20 cellular contexts compared by ENCODE assay signal in genomic region chr1:18464665-18465050, GRCh38. TPM values are rescaled to one million over a fixed set of nuclear protein-coding genes. Genes with fewer than 3 reads are reported as not detected.
DNase-seq lines count a peak whose midpoint lies in the region; ATAC-seq and TF ChIP-seq lines count a peak whose summit lies in the region.
"Had no signal": no experiment of that assay in that cellular context is flagged by ENCODE, and none has a peak within 500 bp of the region (broad histone marks: within the 10 kb centered on the region; RNA-seq: fewer than 3 reads in every experiment).

No MANE protein-coding gene starts in this region.

- H3K4me1 ChIP-seq in esophagus squamous epithelium (peaks cover 0 to 21% (median 0%) of the 10 kb centered on the region in 3 donors), mucosa of rectum (ENCODE audit: control insufficient read depth in 2 of 2, insufficient read depth in 2 of 2, low read length in 2 of 2) (peaks cover 14 to 16% of the 10 kb centered on the region in 2 donors), upper lobe of left lung (peaks cover 0 to 6% (median 0%) of the 10 kb centered on the region in 4 donors), A673 (ENCODE audit: insufficient read depth, low read length, poor library complexity, severe bottlenecking) (no peaks in the 10 kb centered on the region)
- H3K4me1 ChIP-seq: heart left ventricle, left ventricle myocardium inferior, tibial nerve had no signal

- H3K27me3 ChIP-seq in esophagus squamous epithelium: peaks cover 0 to 45% (median 0%) of the 10 kb centered on the region in 4 donors
- peaks cover 0 to 3% of the 10 kb centered on the region in 2 donors for H3K27me3 ChIP-seq in mucosa of rectum (ENCODE audit: control insufficient read depth in 2 of 2, insufficient read depth in 2 of 2, low read length in 2 of 2)
- no peaks in the 10 kb centered on the region for H3K27me3 ChIP-seq in upper lobe of left lung
- peaks cover 7% of the 10 kb centered on the region for H3K27me3 ChIP-seq in A673 (replicated peaks; ENCODE audit: insufficient read depth, low read depth, low read length, poor library complexity)
- H3K27me3 ChIP-seq: neutrophil had no signal

- TF ChIP-seq CTCF in esophagus squamous epithelium (IDR thresholded peaks at IDR 0.05) (no peak), upper lobe of left lung (IDR thresholded peaks at IDR 0.05) (no peak), A673 (conservative IDR thresholded peaks at IDR 0.05; ENCODE audit: low read depth, low read length) (no peak), foreskin fibroblast (IDR thresholded peaks at IDR 0.05; ENCODE audit: low read depth, low read length) (no peak)

- H3K36me3 ChIP-seq in esophagus squamous epithelium (no peaks in the 10 kb centered on the region), mucosa of rectum (ENCODE audit: control insufficient read depth in 2 of 2, insufficient read depth in 2 of 2, low read length in 2 of 2) (no peaks in the 10 kb centered on the region), upper lobe of left lung (no peaks in the 10 kb centered on the region), A673 (ENCODE audit: insufficient read depth, low read length, poor library complexity, severe bottlenecking) (no peaks in the 10 kb centered on the region)
- H3K36me3 ChIP-seq: heart left ventricle, left ventricle myocardium inferior, MG63, neutrophil, tibial nerve had no signal

- ATAC-seq in upper lobe of left lung (ENCODE audit: low FRiP score in 2 of 2) (peak; percentile 25 to 39), HG02610 (IDR thresholded peaks at IDR 0.05; ENCODE audit: unreplicated experiment) (no peak)
- ATAC-seq: heart left ventricle had no signal

- peak overlapping the region; percentile 50 to 81 (median 72) for H3K27ac ChIP-seq in esophagus squamous epithelium
- peak overlapping the region; percentile 79 to 82 for H3K27ac ChIP-seq in mucosa of rectum (ENCODE audit: low read depth in 2 of 2, low read length in 2 of 2)
- peak overlapping the region in 1 of 4 donors; percentile 58 for H3K27ac ChIP-seq in upper lobe of left lung
- no peak overlapping the region for H3K27ac ChIP-seq in A673 (ENCODE audit: low read depth, low read length, poor library complexity, severe bottlenecking)
- H3K27ac ChIP-seq: heart left ventricle, left ventricle myocardium inferior, neutrophil, tibial nerve had no signal

- TF ChIP-seq EP300 in upper lobe of left lung (IDR thresholded peaks at IDR 0.05): no peak

- POLR2A ChIA-PET in A673 (lab: Charles Lee; ENCODE audit: low non-redundant PET): interaction anchor here (0.6 kb wide), 1 partner anchor 10 kb away, joined by 5 read pairs; no protein-coding TSS in a partner anchor

- WGBS in esophagus squamous epithelium, 2 donors: 41 to 71% methylated on average over 8 of the region's 8 CpGs
- WGBS in upper lobe of left lung, 2 donors: 60 to 63% methylated on average over 7 to 8 of the region's 8 CpGs

- H3K4me3 ChIP-seq in esophagus squamous epithelium (no peak overlapping the region), mucosa of rectum (ENCODE audit: low read length in 2 of 2) (peak overlapping the region in 1 of 2 donors; percentile 24), upper lobe of left lung (no peak overlapping the region), A673 (ENCODE audit: low read depth, low read length, poor library complexity, severe bottlenecking) (no peak overlapping the region), foreskin fibroblast (ENCODE audit: low read depth in 1 of 2, low read length in 2 of 2) (no peak overlapping the region)
- H3K4me3 ChIP-seq: heart left ventricle, left ventricle myocardium inferior, MG63, tibial nerve had no signal

- no peaks in the 10 kb centered on the region for H3K9me3 ChIP-seq in esophagus squamous epithelium
- no peaks in the 10 kb centered on the region for H3K9me3 ChIP-seq in mucosa of rectum (ENCODE audit: control insufficient read depth in 2 of 2, low read length in 2 of 2)
- H3K9me3 ChIP-seq in upper lobe of left lung: no peaks in the 10 kb centered on the region
- no peaks in the 10 kb centered on the region for H3K9me3 ChIP-seq in A673 (ENCODE audit: low read depth, low read length, poor library complexity, severe bottlenecking)
- H3K9me3 ChIP-seq: heart left ventricle, left ventricle myocardium inferior, MG63, neutrophil, tibial nerve had no signal

- intact Hi-C loops in esophagus squamous epithelium (cut with DNase I) (no loop called here), A673 (cut with micrococcal nuclease; ENCODE audit: unreplicated experiment) (no loop called here)

- DNase-seq in SIG-M5 treated with dmso at 0.1 percent for 504 hours (lab: John Stamatoyannopoulos, UW; ENCODE audit: unreplicated experiment): peak; percentile 61
- no peak for DNase-seq in SIG-M5 (lab: John Stamatoyannopoulos, UW)
- no peak for DNase-seq in esophagus squamous epithelium (lab: John Stamatoyannopoulos, UW)
- peak in 1 of 2 donors; percentile 81 for DNase-seq in upper lobe of left lung
- no peak for DNase-seq in A673 (ENCODE audit: low spot score)
- no peak for DNase-seq in foreskin fibroblast
- DNase-seq: activated CD4-positive, alpha-beta memory T cell treated with anti-CD3 and anti-CD28 coated beads, Interleukin-2, amount 10 ng/mL, durations not matched to agents 7 days and 5 days; activated effector memory CD4-positive, alpha-beta T cell treated with anti-CD3 and anti-CD28 coated beads, Interleukin-2, amount 50 U/mL, for 16 hours; heart left ventricle; left ventricle myocardium inferior; MG63; NCI-H146; stimulated activated CD4-positive, alpha-beta T cell treated with anti-CD3 and anti-CD28 coated beads, Interleukin-4, amount 100 ng/mL, for 24 hours; stimulated activated naive CD4-positive, alpha-beta T cell treated with Interleukin-2 at 50 U/mL for 16 hours; T1000 had no signal

- CTCF ChIA-PET in A673 (lab: Charles Lee): interaction anchor here (0.6 kb wide), 1 partner anchor 162 kb away, joined by 3 read pairs; no protein-coding TSS in a partner anchor

- TF ChIP-seq POLR2A in esophagus squamous epithelium (IDR thresholded peaks at IDR 0.05) (no peak), upper lobe of left lung (IDR thresholded peaks at IDR 0.05) (no peak)

- BruUV-seq in A673 (replicated peaks; lab: Mats Ljungman, UMichigan): no TSS peak

- peak overlapping the region in 1 of 2 donors; percentile 23 for H3K9ac ChIP-seq in mucosa of rectum (ENCODE audit: low read depth in 1 of 2, low read length in 2 of 2)

RNA-seq across cellular contexts. Expression of gene KLHDC7A, which starts 16.1 kb away (rescaled TPM):
- total RNA-seq in esophagus squamous epithelium: 1 to 10 TPM in 2 of 4 donors, under 1 TPM in 2; 0.48 to 7.6 (median 1.3) TPM
- total RNA-seq in upper lobe of left lung: 1 to 10 TPM in 5 of 6 donors, under 1 TPM in 1; under 0.01 to 5.6 (median 1.8) TPM
- not detected in 2 replicates for total RNA-seq in A673 (2021)
- total RNA-seq: activated CD4-positive, alpha-beta memory T cell treated with anti-CD3 and anti-CD28 coated beads, Interleukin-2, amount 10 ng/mL, durations not matched to agents 7 days and 5 days; B cell; left ventricle myocardium inferior had no signal
